In genomic region chr9:270657-271237, GRCh38 we compare ENCODE assay signal across 1 cellular context.
TF ChIP-seq lines count a peak whose summit lies in the region.

No MANE protein-coding gene starts in this region.

TF ChIP-seq in K562, 482 proteins besides CTCF, POLR2A, EP300 and RAD21 (continued from another document):
- TF ChIP-seq, protein P1, sequence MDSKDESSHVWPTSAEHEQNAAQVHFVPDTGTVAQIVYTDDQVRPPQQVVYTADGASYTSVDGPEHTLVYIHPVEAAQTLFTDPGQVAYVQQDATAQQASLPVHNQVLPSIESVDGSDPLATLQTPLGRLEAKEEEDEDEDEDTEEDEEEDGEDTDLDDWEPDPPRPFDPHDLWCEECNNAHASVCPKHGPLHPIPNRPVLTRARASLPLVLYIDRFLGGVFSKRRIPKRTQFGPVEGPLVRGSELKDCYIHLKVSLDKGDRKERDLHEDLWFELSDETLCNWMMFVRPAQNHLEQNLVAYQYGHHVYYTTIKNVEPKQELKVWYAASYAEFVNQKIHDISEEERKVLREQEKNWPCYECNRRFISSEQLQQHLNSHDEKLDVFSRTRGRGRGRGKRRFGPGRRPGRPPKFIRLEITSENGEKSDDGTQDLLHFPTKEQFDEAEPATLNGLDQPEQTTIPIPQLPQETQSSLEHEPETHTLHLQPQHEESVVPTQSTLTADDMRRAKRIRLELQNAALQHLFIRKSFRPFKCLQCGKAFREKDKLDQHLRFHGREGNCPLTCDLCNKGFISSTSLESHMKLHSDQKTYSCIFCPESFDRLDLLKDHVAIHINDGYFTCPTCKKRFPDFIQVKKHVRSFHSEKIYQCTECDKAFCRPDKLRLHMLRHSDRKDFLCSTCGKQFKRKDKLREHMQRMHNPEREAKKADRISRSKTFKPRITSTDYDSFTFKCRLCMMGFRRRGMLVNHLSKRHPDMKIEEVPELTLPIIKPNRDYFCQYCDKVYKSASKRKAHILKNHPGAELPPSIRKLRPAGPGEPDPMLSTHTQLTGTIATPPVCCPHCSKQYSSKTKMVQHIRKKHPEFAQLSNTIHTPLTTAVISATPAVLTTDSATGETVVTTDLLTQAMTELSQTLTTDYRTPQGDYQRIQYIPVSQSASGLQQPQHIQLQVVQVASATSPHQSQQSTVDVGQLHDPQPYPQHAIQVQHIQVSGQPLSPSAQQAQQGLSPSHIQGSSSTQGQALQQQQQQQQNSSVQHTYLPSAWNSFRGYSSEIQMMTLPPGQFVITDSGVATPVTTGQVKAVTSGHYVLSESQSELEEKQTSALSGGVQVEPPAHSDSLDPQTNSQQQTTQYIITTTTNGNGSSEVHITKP (IDR thresholded peaks at IDR 0.05; ENCODE audit: partially characterized antibody), result no peak
